In genomic region chr17:31743767-31744166, GRCh38 we compare ENCODE assay signal across 17 cellular contexts.
DNase-seq lines count a peak whose midpoint lies in the region; ATAC-seq and TF ChIP-seq lines count a peak whose summit lies in the region.
"Had no signal": no experiment of that assay in that cellular context is flagged by ENCODE, and none has a peak within 500 bp of the region (broad histone marks: within the 10 kb centered on the region; RNA-seq: fewer than 3 reads in every experiment).

No MANE protein-coding gene starts in this region.

- peak; percentile 55 for DNase-seq in GM23338 (ENCODE audit: low spot score)
- peak; percentile 23 for DNase-seq in RPMI8226
- DNase-seq in fibroblast of the aortic adventitia (ENCODE audit: low read depth) = peak; percentile 70
- DNase-seq in neural crest cell (ENCODE audit: low read depth, low spot score) = no peak
- no peak for DNase-seq in head of caudate nucleus
- DNase-seq: activated CD4-positive, alpha-beta T cell treated with anti-CD3 and anti-CD28 coated beads, Interleukin-2, amount 50 U/mL, for 1 hour; effector CD8-positive, alpha-beta T cell; EL; gastrocnemius medialis; naive B cell; NCI-H1694 treated with DMSO at 0.1 percent for 48 hours; NCI-H524; stimulated activated naive B cell treated with anti-CD40 and anti-IgM and Interleukin-4, amounts not matched to agents 10 μg/mL and 1 μg/mL and 100 μg/mL, for 72 hours; T-helper 17 cell had no signal

- H3K27ac ChIP-seq in GM23338 (ENCODE audit: low read depth) = no peak overlapping the region
- H3K27ac ChIP-seq: gastrocnemius medialis had no signal

- intact Hi-C loops in head of caudate nucleus (cut with DNase I) = no loop called here

- peak; percentile 93 for ATAC-seq in GM23338
- ATAC-seq in HG02885 (IDR thresholded peaks at IDR 0.05; ENCODE audit: poor library complexity, unreplicated experiment) = no peak
- no peak for ATAC-seq in HG02759 (IDR thresholded peaks at IDR 0.05; ENCODE audit: unreplicated experiment)
- no peak for ATAC-seq in GM21515 (IDR thresholded peaks at IDR 0.05; ENCODE audit: unreplicated experiment)
- ATAC-seq: gastrocnemius medialis; stimulated activated naive B cell treated with anti-CD40 and anti-IgM and Interleukin-4, amounts not matched to agents 10 μg/mL and 1 μg/mL and 100 μg/mL, for 72 hours; T-helper 17 cell had no signal

- no peaks in the 10 kb centered on the region for H3K27me3 ChIP-seq in GM23338 (ENCODE audit: insufficient read depth)
- H3K27me3 ChIP-seq: gastrocnemius medialis had no signal

- peaks cover 11% of the 10 kb centered on the region for H3K4me1 Mint-ChIP-seq in GM23338
- peaks cover 32% of the 10 kb centered on the region for H3K4me1 Mint-ChIP-seq in neural crest cell

- H3K9me2 ChIP-seq in GM23338 (ENCODE audit: insufficient read depth) = no peaks in the 10 kb centered on the region

- H3K9me3 Mint-ChIP-seq in GM23338 = no peaks in the 10 kb centered on the region
- H3K9me3 Mint-ChIP-seq in neural crest cell = no peaks in the 10 kb centered on the region
- H3K9me3 Mint-ChIP-seq: naive B cell; stimulated activated naive B cell treated with anti-CD40 and anti-IgM and Interleukin-4, amounts not matched to agents 10 μg/mL and 1 μg/mL and 100 μg/mL, for 72 hours had no signal

- H3K27me3 Mint-ChIP-seq in GM23338 (ENCODE audit: insufficient read depth, low read depth, poor library complexity) = no peaks in the 10 kb centered on the region
- H3K27me3 Mint-ChIP-seq in neural crest cell (ENCODE audit: low read depth) = peaks cover 4% of the 10 kb centered on the region

- H3K27ac Mint-ChIP-seq in GM23338 = no peak overlapping the region
- peak overlapping the region; percentile 17 for H3K27ac Mint-ChIP-seq in neural crest cell (ENCODE audit: unreplicated experiment)
- H3K27ac Mint-ChIP-seq: naive B cell; stimulated activated naive B cell treated with anti-CD40 and anti-IgM and Interleukin-4, amounts not matched to agents 10 μg/mL and 1 μg/mL and 100 μg/mL, for 72 hours; T-helper 17 cell had no signal

- no peaks in the 10 kb centered on the region for H3K36me3 ChIP-seq in GM23338 (ENCODE audit: insufficient read depth)
- H3K36me3 ChIP-seq: gastrocnemius medialis had no signal

- no peaks in the 10 kb centered on the region for H3F3A ChIP-seq in GM23338 (replicated peaks; ENCODE audit: low read depth)

- TF ChIP-seq CTCF in GM23338 (conservative IDR thresholded peaks at IDR 0.05; ENCODE audit: low read depth in 2 of 2) = no peak
- no peak for TF ChIP-seq CTCF in fibroblast of the aortic adventitia (IDR thresholded peaks at IDR 0.05; ENCODE audit: insufficient read depth, low read length)
- TF ChIP-seq CTCF in neural crest cell (conservative IDR thresholded peaks at IDR 0.05) = no peak

- H3K79me2 ChIP-seq in GM23338 (replicated peaks; ENCODE audit: insufficient read depth) = no peaks in the 10 kb centered on the region

- H3K36me3 Mint-ChIP-seq in GM23338 (ENCODE audit: low read depth) = no peaks in the 10 kb centered on the region
- no peaks in the 10 kb centered on the region for H3K36me3 Mint-ChIP-seq in neural crest cell (ENCODE audit: low read depth)
- H3K36me3 Mint-ChIP-seq: naive B cell; stimulated activated naive B cell treated with anti-CD40 and anti-IgM and Interleukin-4, amounts not matched to agents 10 μg/mL and 1 μg/mL and 100 μg/mL, for 72 hours had no signal

- peak overlapping the region; percentile 64; the same call in 1 of the 2 replicates for H2AFZ ChIP-seq in GM23338

- H3K4me3 ChIP-seq in GM23338 (no peak overlapping the region), fibroblast of the aortic adventitia (ENCODE audit: low read depth, low read length) (no peak overlapping the region)
- H3K4me3 ChIP-seq: gastrocnemius medialis had no signal

- H3K4me2 ChIP-seq in GM23338 = no peak overlapping the region

- no peak overlapping the region for H3K4me3 Mint-ChIP-seq in GM23338
- no peak overlapping the region for H3K4me3 Mint-ChIP-seq in neural crest cell
- H3K4me3 Mint-ChIP-seq: naive B cell; stimulated activated naive B cell treated with anti-CD40 and anti-IgM and Interleukin-4, amounts not matched to agents 10 μg/mL and 1 μg/mL and 100 μg/mL, for 72 hours; T-helper 17 cell had no signal

- H4K20me1 ChIP-seq in GM23338 (replicated peaks; ENCODE audit: insufficient read depth) = no peaks in the 10 kb centered on the region

- H3K4me1 ChIP-seq in GM23338 (ENCODE audit: insufficient read depth) = peaks cover 5% of the 10 kb centered on the region; the same call in 1 of the 2 replicates

TF ChIP-seq in GM23338, 12 proteins besides CTCF, POLR2A, EP300 and RAD21 (continues in another document):
- TF ChIP-seq ZNF331 (CRISPR knock-in tag; IDR thresholded peaks at IDR 0.05; ENCODE audit: low read depth) = no peak
- no peak for TF ChIP-seq ZNF114 (CRISPR knock-in tag; IDR thresholded peaks at IDR 0.05)
- TF ChIP-seq CREB1 (CRISPR knock-in tag; IDR thresholded peaks at IDR 0.05; ENCODE audit: low read depth) = no peak
- TF ChIP-seq, protein P1, sequence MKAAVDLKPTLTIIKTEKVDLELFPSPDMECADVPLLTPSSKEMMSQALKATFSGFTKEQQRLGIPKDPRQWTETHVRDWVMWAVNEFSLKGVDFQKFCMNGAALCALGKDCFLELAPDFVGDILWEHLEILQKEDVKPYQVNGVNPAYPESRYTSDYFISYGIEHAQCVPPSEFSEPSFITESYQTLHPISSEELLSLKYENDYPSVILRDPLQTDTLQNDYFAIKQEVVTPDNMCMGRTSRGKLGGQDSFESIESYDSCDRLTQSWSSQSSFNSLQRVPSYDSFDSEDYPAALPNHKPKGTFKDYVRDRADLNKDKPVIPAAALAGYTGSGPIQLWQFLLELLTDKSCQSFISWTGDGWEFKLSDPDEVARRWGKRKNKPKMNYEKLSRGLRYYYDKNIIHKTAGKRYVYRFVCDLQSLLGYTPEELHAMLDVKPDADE (IDR thresholded peaks at IDR 0.05) = no peak
- TF ChIP-seq NANOG (IDR thresholded peaks at IDR 0.05; ENCODE audit: borderline replicate concordance) = no peak
- TF ChIP-seq EZH2phosphoT487 (IDR thresholded peaks at IDR 0.05; ENCODE audit: unreplicated experiment) = no peak
- TF ChIP-seq, protein P2, sequence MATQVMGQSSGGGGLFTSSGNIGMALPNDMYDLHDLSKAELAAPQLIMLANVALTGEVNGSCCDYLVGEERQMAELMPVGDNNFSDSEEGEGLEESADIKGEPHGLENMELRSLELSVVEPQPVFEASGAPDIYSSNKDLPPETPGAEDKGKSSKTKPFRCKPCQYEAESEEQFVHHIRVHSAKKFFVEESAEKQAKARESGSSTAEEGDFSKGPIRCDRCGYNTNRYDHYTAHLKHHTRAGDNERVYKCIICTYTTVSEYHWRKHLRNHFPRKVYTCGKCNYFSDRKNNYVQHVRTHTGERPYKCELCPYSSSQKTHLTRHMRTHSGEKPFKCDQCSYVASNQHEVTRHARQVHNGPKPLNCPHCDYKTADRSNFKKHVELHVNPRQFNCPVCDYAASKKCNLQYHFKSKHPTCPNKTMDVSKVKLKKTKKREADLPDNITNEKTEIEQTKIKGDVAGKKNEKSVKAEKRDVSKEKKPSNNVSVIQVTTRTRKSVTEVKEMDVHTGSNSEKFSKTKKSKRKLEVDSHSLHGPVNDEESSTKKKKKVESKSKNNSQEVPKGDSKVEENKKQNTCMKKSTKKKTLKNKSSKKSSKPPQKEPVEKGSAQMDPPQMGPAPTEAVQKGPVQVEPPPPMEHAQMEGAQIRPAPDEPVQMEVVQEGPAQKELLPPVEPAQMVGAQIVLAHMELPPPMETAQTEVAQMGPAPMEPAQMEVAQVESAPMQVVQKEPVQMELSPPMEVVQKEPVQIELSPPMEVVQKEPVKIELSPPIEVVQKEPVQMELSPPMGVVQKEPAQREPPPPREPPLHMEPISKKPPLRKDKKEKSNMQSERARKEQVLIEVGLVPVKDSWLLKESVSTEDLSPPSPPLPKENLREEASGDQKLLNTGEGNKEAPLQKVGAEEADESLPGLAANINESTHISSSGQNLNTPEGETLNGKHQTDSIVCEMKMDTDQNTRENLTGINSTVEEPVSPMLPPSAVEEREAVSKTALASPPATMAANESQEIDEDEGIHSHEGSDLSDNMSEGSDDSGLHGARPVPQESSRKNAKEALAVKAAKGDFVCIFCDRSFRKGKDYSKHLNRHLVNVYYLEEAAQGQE (IDR thresholded peaks at IDR 0.05; ENCODE audit: unreplicated experiment) = no peak
- no peak for TF ChIP-seq POLR2AphosphoS5 (IDR thresholded peaks at IDR 0.05; ENCODE audit: low read depth)
- TF ChIP-seq EZH2 (IDR thresholded peaks at IDR 0.05; ENCODE audit: low read depth, unreplicated experiment) = no peak
- TF ChIP-seq JUNB (IDR thresholded peaks at IDR 0.05; ENCODE audit: unreplicated experiment) = no peak

Comparison
In these comparisons a context has a peak if more than half of its experiments do, and no peak if none do; other contexts are left out.
1. DNase-seq: peak in GM23338 (single experiment), RPMI8226 (single experiment) and fibroblast of the aortic adventitia (single experiment); none in neural crest cell (single experiment) and head of caudate nucleus (0 of 42).